ENCODE assay signal across 23 cellular contexts in the genomic region with DNA sequence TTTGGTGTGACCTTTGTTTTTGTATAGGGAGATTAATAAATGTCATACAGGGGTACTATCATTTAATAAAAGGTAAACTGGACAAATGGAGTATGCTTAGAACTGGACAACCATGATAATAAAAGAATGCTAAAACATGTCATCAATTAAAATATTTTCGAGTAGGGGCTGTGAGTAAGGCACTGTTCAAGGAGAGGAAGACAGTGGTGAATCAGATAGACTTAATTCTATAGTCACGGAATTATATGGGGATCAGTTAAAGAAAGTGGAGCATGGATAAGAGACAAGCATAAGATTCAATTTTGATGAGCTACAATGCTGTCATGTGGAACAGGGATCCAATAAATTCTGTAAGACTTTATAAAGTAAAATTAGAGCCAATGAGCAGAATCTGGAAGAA.
"Had no signal": no experiment of that assay in that cellular context is flagged by ENCODE, and none has a peak within 500 bp of the region (broad histone marks: within the 10 kb centered on the region; RNA-seq: fewer than 3 reads in every experiment).

No MANE protein-coding gene starts in this region.

- H3K27ac ChIP-seq: brain microvascular endothelial cell, cardiac muscle cell, SJSA1, WERI-Rb-1 had no signal

- H3K9me3 Mint-ChIP-seq: activated CD4-positive, alpha-beta memory T cell treated with anti-CD3 and anti-CD28 coated beads, Interleukin-2, amount 10 ng/mL, durations not matched to agents 7 days and 5 days; activated naive CD4-positive, alpha-beta T cell treated with anti-CD3 and anti-CD28 coated beads, Interleukin-2, amount 50 U/mL, for 72 hours; activated naive CD8-positive, alpha-beta T cell treated with anti-CD3 and anti-CD28 coated beads, Interleukin-2, amount 50 U/mL, for 24 hours; T-cell had no signal

- ATAC-seq: activated CD4-positive, alpha-beta T cell treated with anti-CD3 and anti-CD28 coated beads for 36 hours; activated naive CD4-positive, alpha-beta T cell treated with anti-CD3 and anti-CD28 coated beads, Interleukin-2, amount 50 U/mL, for 72 hours; activated naive CD8-positive, alpha-beta T cell treated with anti-CD3 and anti-CD28 coated beads, Interleukin-2, amount 50 U/mL, for 24 hours; PC-3; T-cell had no signal

- H3K4me3 ChIP-seq: cardiac muscle cell, SJSA1 had no signal

- H3K4me3 Mint-ChIP-seq: activated CD4-positive, alpha-beta memory T cell treated with anti-CD3 and anti-CD28 coated beads, Interleukin-2, amount 10 ng/mL, durations not matched to agents 7 days and 5 days; activated CD4-positive, alpha-beta T cell treated with anti-CD3 and anti-CD28 coated beads for 36 hours; activated naive CD8-positive, alpha-beta T cell treated with anti-CD3 and anti-CD28 coated beads, Interleukin-2, amount 50 U/mL, for 24 hours; T-cell had no signal

- DNase-seq: activated CD4-positive, alpha-beta memory T cell treated with anti-CD3 and anti-CD28 coated beads, Interleukin-2, amount 10 ng/mL, durations not matched to agents 7 days and 5 days; activated CD4-positive, alpha-beta T cell treated with anti-CD3 and anti-CD28 coated beads for 36 hours; activated CD4-positive, alpha-beta T cell treated with anti-CD3 and anti-CD28 coated beads, Interleukin-2, amount 50 U/mL, for 1 hour; activated naive CD8-positive, alpha-beta T cell treated with anti-CD3 and anti-CD28 coated beads, Interleukin-2, amount 50 U/mL, for 24 hours; activated T-cell treated with anti-CD3 and anti-CD28 coated beads for 4 hours; activated T-cell treated with anti-CD3 and anti-CD28 coated beads, Interleukin-2, amount 50 U/mL, for 48 hours; amniotic stem cell; brain microvascular endothelial cell; cerebellar nuclear complex; NCI-H1105 treated with DMSO at 0.1 percent for 48 hours; NCI-H1436 treated with DMSO at 0.1 percent for 48 hours; NCI-H187 treated with DMSO at 0.1 percent for 48 hours; NCI-H2081 treated with DMSO at 0.1 percent for 48 hours; NCI-H446; NCI-H524; PC-3; SHP77; T-cell; T-helper 2 cell; WERI-Rb-1 had no signal

- H3K36me3 ChIP-seq: brain microvascular endothelial cell, cardiac muscle cell, SJSA1, WERI-Rb-1 had no signal

- H3K4me1 Mint-ChIP-seq: activated CD4-positive, alpha-beta memory T cell treated with anti-CD3 and anti-CD28 coated beads, Interleukin-2, amount 10 ng/mL, durations not matched to agents 7 days and 5 days; activated naive CD8-positive, alpha-beta T cell treated with anti-CD3 and anti-CD28 coated beads, Interleukin-2, amount 50 U/mL, for 24 hours had no signal

- H3K9me3 ChIP-seq: SJSA1 had no signal

- H3K27me3 ChIP-seq: brain microvascular endothelial cell, cardiac muscle cell, SJSA1 had no signal

- H3K27ac Mint-ChIP-seq: activated CD4-positive, alpha-beta memory T cell treated with anti-CD3 and anti-CD28 coated beads, Interleukin-2, amount 10 ng/mL, durations not matched to agents 7 days and 5 days; activated CD4-positive, alpha-beta T cell treated with anti-CD3 and anti-CD28 coated beads for 36 hours; activated naive CD4-positive, alpha-beta T cell treated with anti-CD3 and anti-CD28 coated beads, Interleukin-2, amount 50 U/mL, for 72 hours; activated naive CD8-positive, alpha-beta T cell treated with anti-CD3 and anti-CD28 coated beads, Interleukin-2, amount 50 U/mL, for 24 hours; T-cell had no signal

- H3K36me3 Mint-ChIP-seq: activated naive CD4-positive, alpha-beta T cell treated with anti-CD3 and anti-CD28 coated beads, Interleukin-2, amount 50 U/mL, for 72 hours; T-cell had no signal
